ENCODE assay signal across 8 cellular contexts in the genomic region with DNA sequence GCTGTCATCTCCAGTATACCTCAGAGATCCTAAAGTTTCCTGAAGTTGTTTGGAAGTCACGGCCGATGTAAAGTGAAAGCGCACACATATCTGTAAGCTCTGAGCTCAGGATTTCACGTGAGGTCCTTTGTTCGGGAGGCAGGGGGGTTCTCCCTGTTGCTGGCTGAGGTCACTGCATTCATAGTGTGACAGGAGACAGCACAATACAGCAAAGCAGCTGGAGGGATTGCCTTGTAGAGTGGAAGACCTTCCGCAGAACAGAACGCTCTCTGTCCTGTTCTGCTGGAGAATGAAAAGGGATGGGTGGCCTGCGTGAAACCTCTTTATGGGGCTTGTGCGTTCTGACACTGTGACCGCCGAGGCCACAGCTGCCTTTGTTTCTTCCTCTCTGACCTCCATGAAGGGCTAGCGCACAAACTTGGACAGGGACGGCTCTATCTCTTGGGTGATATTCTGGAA. TPM values are rescaled to one million over a fixed set of nuclear protein-coding genes. Genes with fewer than 3 reads are reported as not detected.
DNase-seq lines count a peak whose midpoint lies in the region; ATAC-seq and TF ChIP-seq lines count a peak whose summit lies in the region.

No MANE protein-coding gene starts in this region.

- TF ChIP-seq EP300 in upper lobe of left lung (IDR thresholded peaks at IDR 0.05): no peak

- H3K4me1 ChIP-seq in muscle layer of duodenum (ENCODE audit: control insufficient read depth in 1 of 2, insufficient read depth in 2 of 2, low read length in 2 of 2): peaks cover 17 to 20% of the 10 kb centered on the region in 2 donors
- H3K4me1 ChIP-seq in upper lobe of left lung: peaks cover 59 to 71% (median 67%) of the 10 kb centered on the region in 4 donors

- ATAC-seq in upper lobe of left lung (ENCODE audit: low FRiP score in 2 of 2) (no peak), GM21528 (IDR thresholded peaks at IDR 0.05; ENCODE audit: low FRiP score, unreplicated experiment) (no peak)

- H3K4me3 Mint-ChIP-seq in activated naive CD4-positive, alpha-beta T cell treated with anti-CD3 and anti-CD28 coated beads for 36 hours: peak overlapping the region; percentile 59

- no peaks in the 10 kb centered on the region for H3K27me3 ChIP-seq in muscle layer of duodenum (ENCODE audit: low read depth, low read length)
- H3K27me3 ChIP-seq in upper lobe of left lung: no peaks in the 10 kb centered on the region

- CTCF ChIA-PET in activated naive CD4-positive, alpha-beta T cell treated with anti-CD3 and anti-CD28 coated beads for 36 hours (lab: Charles Lee): interaction anchor here (1.1 to 3.3 kb wide), 10 partner anchors 9 to 135 kb away, joined by 3 to 26 read pairs (median 7); no protein-coding TSS in a partner anchor

- TF ChIP-seq POLR2A in upper lobe of left lung (IDR thresholded peaks at IDR 0.05): peak in 1 of 4 donors; percentile 32

- H3K9me3 Mint-ChIP-seq in activated naive CD4-positive, alpha-beta T cell treated with anti-CD3 and anti-CD28 coated beads for 36 hours: peaks cover 2% of the 10 kb centered on the region

- peak overlapping the region; percentile 100 for H3K27ac Mint-ChIP-seq in activated naive CD4-positive, alpha-beta T cell treated with anti-CD3 and anti-CD28 coated beads for 36 hours

- H3K36me3 ChIP-seq in muscle layer of duodenum (ENCODE audit: control insufficient read depth in 1 of 2, insufficient read depth in 2 of 2, low read length in 2 of 2) (no peaks in the 10 kb centered on the region), upper lobe of left lung (no peaks in the 10 kb centered on the region)

- TF ChIP-seq CTCF in choroid plexus epithelial cell (conservative IDR thresholded peaks at IDR 0.05; ENCODE audit: low read depth, low read length): no peak
- no peak for TF ChIP-seq CTCF in upper lobe of left lung (IDR thresholded peaks at IDR 0.05)

- H3K27me3 Mint-ChIP-seq in activated naive CD4-positive, alpha-beta T cell treated with anti-CD3 and anti-CD28 coated beads for 36 hours (ENCODE audit: low read depth): no peaks in the 10 kb centered on the region

- H3K9me3 ChIP-seq in muscle layer of duodenum (ENCODE audit: control insufficient read depth in 1 of 2, low read length in 2 of 2): no peaks in the 10 kb centered on the region
- H3K9me3 ChIP-seq in upper lobe of left lung: no peaks in the 10 kb centered on the region

- WGBS in upper lobe of left lung, 2 donors: 51 to 63% methylated on average over 10 to 13 of the region's 13 CpGs

- H3K27ac ChIP-seq in muscle layer of duodenum (ENCODE audit: low read length): peak overlapping the region; percentile 77
- peak overlapping the region; percentile 78 to 89 (median 82) for H3K27ac ChIP-seq in upper lobe of left lung

- peaks cover 4% of the 10 kb centered on the region for H3K36me3 Mint-ChIP-seq in activated naive CD4-positive, alpha-beta T cell treated with anti-CD3 and anti-CD28 coated beads for 36 hours (ENCODE audit: low read depth)

- H3K4me3 ChIP-seq in choroid plexus epithelial cell (ENCODE audit: low read depth, low read length): no peak overlapping the region
- peak overlapping the region; percentile 41 to 58 for H3K4me3 ChIP-seq in muscle layer of duodenum (ENCODE audit: low read depth in 1 of 2, low read length in 2 of 2)
- peak overlapping the region in 3 of 4 donors; percentile 7 to 39 (median 22) for H3K4me3 ChIP-seq in upper lobe of left lung

- H3K4me1 Mint-ChIP-seq in activated naive CD4-positive, alpha-beta T cell treated with anti-CD3 and anti-CD28 coated beads for 36 hours (ENCODE audit: low read depth): peaks cover 68% of the 10 kb centered on the region

- peak; percentile 50 for DNase-seq in activated naive CD4-positive, alpha-beta T cell treated with anti-CD3 and anti-CD28 coated beads for 36 hours
- no peak for DNase-seq in activated naive CD4-positive, alpha-beta T cell (lab: John Stamatoyannopoulos, UW)
- DNase-seq in choroid plexus epithelial cell (ENCODE audit: low read depth): peak; percentile 68
- no peak for DNase-seq in upper lobe of left lung
- no peak for DNase-seq in stimulated activated CD8-positive, alpha-beta memory T cell treated with anti-CD3 and anti-CD28 coated beads, Interleukin-4, amount 100 ng/mL, for 48 hours
- DNase-seq in NCI-H524 (lab: John Stamatoyannopoulos, UW): no peak

- intact Hi-C loops in activated naive CD4-positive, alpha-beta T cell treated with anti-CD3 and anti-CD28 coated beads for 36 hours (cut with micrococcal nuclease): loop anchor here (5.0 kb wide), 1 partner anchor 352 kb away; no protein-coding TSS in a partner anchor

RNA-seq across cellular contexts. Expression of a gene that starts 13.4 kb away (rescaled TPM):
- 100 to 1,000 TPM; 200 to 208 TPM for total RNA-seq in activated naive CD4-positive, alpha-beta T cell treated with anti-CD3 and anti-CD28 coated beads for 36 hours
- total RNA-seq in upper lobe of left lung: 100 to 1,000 TPM in 4 of 6 donors, 10 to 100 TPM in 2; 56.6 to 184 (median 102) TPM

RNA-seq across cellular contexts. Expression of a gene that starts 48.0 kb away (rescaled TPM):
- 10 to 100 TPM; 72.2 to 75.8 TPM for total RNA-seq in activated naive CD4-positive, alpha-beta T cell treated with anti-CD3 and anti-CD28 coated beads for 36 hours
- 10 to 100 TPM in 2 of 6 donors, 1 to 10 TPM in 4; 7.7 to 14.0 (median 9.3) TPM for total RNA-seq in upper lobe of left lung

Comparison
In these comparisons a context has a peak if more than half of its experiments do, and no peak if none do; other contexts are left out.
1. DNase-seq: peak in activated naive CD4-positive, alpha-beta T cell treated with anti-CD3 and anti-CD28 coated beads for 36 hours (single experiment) and choroid plexus epithelial cell (single experiment); none in activated naive CD4-positive, alpha-beta T cell (0 of 4), upper lobe of left lung (0 of 2), stimulated activated CD8-positive, alpha-beta memory T cell treated with anti-CD3 and anti-CD28 coated beads, Interleukin-4, amount 100 ng/mL, for 48 hours (single experiment) and NCI-H524 (0 of 2).
2. RNA of a gene that starts 48.0 kb away (total RNA-seq): 72.2 to 75.8 TPM in activated naive CD4-positive, alpha-beta T cell treated with anti-CD3 and anti-CD28 coated beads for 36 hours; 7.7 to 14.0 TPM in upper lobe of left lung; every median in the first group is over 4 times any median in the second.